ENCODE assay signal across 8 cellular contexts in genomic region chr4:118278473-118279274, GRCh38.
DNase-seq lines count a peak whose midpoint lies in the region; ATAC-seq, FAIRE-seq and TF ChIP-seq lines count a peak whose summit lies in the region.

No MANE protein-coding gene starts in this region.

- peak; percentile 83 for ATAC-seq in GM19395 (IDR thresholded peaks at IDR 0.05; ENCODE audit: unreplicated experiment)
- peak; percentile 67 for ATAC-seq in HG03558 (IDR thresholded peaks at IDR 0.05; ENCODE audit: extremely low read depth, unreplicated experiment)
- ATAC-seq in HepG2 = peak; percentile 87

- CTCF ChIA-PET in HepG2 (lab: Yijun Ruan, JAX; ENCODE audit: low intra/inter-chr PET ratio, low total read pairs) = no interaction called here

- POLR2A ChIA-PET in HepG2 (lab: Yijun Ruan, JAX) = no interaction called here

- H3K79me2 ChIP-seq in HepG2 (ENCODE audit: insufficient read depth, low read length) = peaks cover 19% of the 10 kb centered on the region

- no peaks in the 10 kb centered on the region for H3K27me3 Mint-ChIP-seq in CD14-positive monocyte (ENCODE audit: low read depth in 3 of 3)

- BruUV-seq in HepG2 (replicated peaks; lab: Mats Ljungman, UMichigan) = no TSS peak

- H3K27ac ChIP-seq in HepG2 (ENCODE audit: extremely low read length, insufficient read depth, low read length) = peak overlapping the region; percentile 95

- peaks cover 47% of the 10 kb centered on the region for H3K4me1 Mint-ChIP-seq in CD14-positive monocyte

- WGBS in HepG2 (ENCODE audit: low lambda C conversion rate) = under 1% methylated on average over 25 of the region's 56 CpGs

- intact Hi-C loops in CD14-positive monocyte (cut with micrococcal nuclease) = no loop called here
- intact Hi-C loops in HepG2 (cut with micrococcal nuclease; ENCODE audit: unreplicated experiment) = no loop called here

- no peaks in the 10 kb centered on the region for H3K9me3 ChIP-seq in HepG2 (ENCODE audit: low read length)

- peaks cover 0 to 5% (median 2%) of the 10 kb centered on the region in 7 donors for H3K9me3 Mint-ChIP-seq in CD14-positive monocyte

- H3K36me3 ChIP-seq in HepG2 (replicated peaks in 1 of 2; ENCODE audit: control insufficient read depth in 1 of 2, insufficient read depth in 2 of 2, low read length in 2 of 2) = peaks cover 1 to 2% of the 10 kb centered on the region in 2 experiments; a peak in 1 of 5 replicates

- H3K36me3 Mint-ChIP-seq in CD14-positive monocyte = peaks cover 7 to 9% of the 10 kb centered on the region in 2 donors

- no peak for TF ChIP-seq CTCF in CD14-positive monocyte (IDR thresholded peaks at IDR 0.05)
- no peak for TF ChIP-seq CTCF in HepG2 (CRISPR knock-in tag; IDR thresholded peaks at IDR 0.05)

- no peaks in the 10 kb centered on the region; a peak in 1 of 5 replicates for H3K27me3 ChIP-seq in HepG2 (ENCODE audit: control insufficient read depth in 1 of 2, insufficient read depth in 2 of 2, low read length in 2 of 2)

- H3K4me2 ChIP-seq in HepG2 (ENCODE audit: low read depth, low read length) = peak overlapping the region; percentile 77

- peak; percentile 56 for FAIRE-seq in HepG2 (lab: Jason Lieb, UNC)

- H3K4me3 ChIP-seq in HepG2 (replicated peaks in 1 of 3; ENCODE audit: insufficient read depth in 1 of 3, low read depth in 2 of 3, low read length in 3 of 3) = peak overlapping the region; percentile 87 to 92 (median 87)

- TF ChIP-seq EP300 in HepG2 (IDR thresholded peaks at IDR 0.05; ENCODE audit: low read depth in 2 of 2, low read length in 2 of 2) (peak in 1 of 2 experiments; percentile 7; a peak in 1 of 4 replicates), HepG2 (CRISPR knock-in tag; IDR thresholded peaks at IDR 0.05; ENCODE audit: borderline replicate concordance) (peak; percentile 29; the same call in 1 of the 2 replicates)

- peaks cover 20% of the 10 kb centered on the region for H4K20me1 ChIP-seq in HepG2 (ENCODE audit: insufficient read depth, low read length)

- peak; percentile 39 for TF ChIP-seq RAD21 in HepG2 (CRISPR knock-in tag; IDR thresholded peaks at IDR 0.05)

- H3K9ac ChIP-seq in HepG2 (ENCODE audit: insufficient read depth, low read depth, low read length) = peak overlapping the region; percentile 99

- in situ Hi-C loops in HepG2 (cut with HindIII; ENCODE audit: extremely low pct_ligation_motif_present, low pct_unique_long_range_greater_than_20kb) = loop anchor here (10.0 kb wide), 1 partner anchor 204 kb away; no protein-coding TSS in a partner anchor

- DNase-seq in CD14-positive monocyte (ENCODE audit: low spot score) (peak; percentile 97), NCI-H748 (lab: John Stamatoyannopoulos, UW; ENCODE audit: unreplicated experiment) (peak; percentile 93), dermis blood vessel endothelial cell (peak; percentile 94), HepG2 (ENCODE audit: low spot score) (peak; percentile 93)
- peak; percentile 88 to 99 for DNase-seq in activated CD4-positive, alpha-beta T cell treated with anti-CD3 and anti-CD28 coated beads, Interleukin-2, amount 50 U/mL, for 24 hours (ENCODE audit: low read depth in 1 of 2, low spot score in 1 of 2)
- peak; percentile 98 for DNase-seq in stimulated activated CD4-positive, alpha-beta T cell treated with anti-CD3 and anti-CD28 coated beads, Interleukin-4, amount 100 ng/mL, for 1 hour

- peak; percentile 96 to 100 for TF ChIP-seq POLR2A in HepG2 (IDR thresholded peaks at IDR 0.05; ENCODE audit: insufficient read depth in 1 of 2, low read depth in 2 of 2, low read length in 2 of 2)

- peaks cover 44% of the 10 kb centered on the region for H3K4me1 ChIP-seq in HepG2 (ENCODE audit: insufficient read depth, low read length)

- H3K4me3 Mint-ChIP-seq in CD14-positive monocyte = peak overlapping the region; percentile 91 to 99

- H2AFZ ChIP-seq in HepG2 (ENCODE audit: low read length) = no peak overlapping the region

- peak overlapping the region; percentile 98 to 99 (median 99) for H3K27ac Mint-ChIP-seq in CD14-positive monocyte

TF ChIP-seq in HepG2, 621 proteins besides CTCF, POLR2A, EP300 and RAD21 (continues in another document):
- TF ChIP-seq ZBTB3 (CRISPR knock-in tag; IDR thresholded peaks at IDR 0.05; ENCODE audit: borderline replicate concordance, low read depth) (no peak), ARID5B (CRISPR knock-in tag; IDR thresholded peaks at IDR 0.05) (no peak), ZNF776 (CRISPR knock-in tag; IDR thresholded peaks at IDR 0.05) (0 out of 2 replicates have a peak, but pooled peaks have one; percentile 54), FOXC1 (CRISPR knock-in tag; IDR thresholded peaks at IDR 0.05; ENCODE audit: borderline replicate concordance) (peak; percentile 96; the same call in 1 of the 2 replicates), FOXA1 (IDR thresholded peaks at IDR 0.05) (no peak), FOXA1 (CRISPR knock-in tag; IDR thresholded peaks at IDR 0.05) (no peak), CAMTA2 (CRISPR knock-in tag; IDR thresholded peaks at IDR 0.05; ENCODE audit: borderline replicate concordance) (peak; percentile 90; the same call in 1 of the 2 replicates), MAFK (conservative IDR thresholded peaks at IDR 0.05 in 1 of 2, IDR thresholded peaks at IDR 0.05 in 1 of 2; ENCODE audit: low read length in 2 of 2) (no peak), RFXANK (CRISPR knock-in tag; IDR thresholded peaks at IDR 0.05) (peak; percentile 77; the same call in 1 of the 2 replicates), LCORL (IDR thresholded peaks at IDR 0.05) (no peak), LCORL (CRISPR knock-in tag; IDR thresholded peaks at IDR 0.05) (no peak; the same call in 1 of the 2 replicates), IKZF1 (IDR thresholded peaks at IDR 0.05) (no peak), ELF3 (CRISPR knock-in tag; IDR thresholded peaks at IDR 0.05) (peak; percentile 87), SPEN (CRISPR knock-in tag; IDR thresholded peaks at IDR 0.05; ENCODE audit: low read depth) (peak; percentile 83), ZBTB8A (CRISPR knock-in tag; IDR thresholded peaks at IDR 0.05; ENCODE audit: borderline replicate concordance, low read depth) (peak; percentile 57; the same call in 1 of the 2 replicates), BORCS8-MEF2B (CRISPR knock-in tag; IDR thresholded peaks at IDR 0.05) (peak; percentile 90), NR2F2 (IDR thresholded peaks at IDR 0.05; ENCODE audit: borderline replicate concordance, low read depth) (no peak; the same call in 1 of the 2 replicates), BCLAF1 (IDR thresholded peaks at IDR 0.05) (no peak)

Comparison
In these comparisons a context has a peak if more than half of its experiments do, and no peak if none do; other contexts are left out.
1. Peak in every context shown above with its lines: DNase-seq, ATAC-seq, H3K4me3 ChIP-seq and H3K27ac ChIP-seq.